ENCODE assay signal across 26 cellular contexts in the genomic region with DNA sequence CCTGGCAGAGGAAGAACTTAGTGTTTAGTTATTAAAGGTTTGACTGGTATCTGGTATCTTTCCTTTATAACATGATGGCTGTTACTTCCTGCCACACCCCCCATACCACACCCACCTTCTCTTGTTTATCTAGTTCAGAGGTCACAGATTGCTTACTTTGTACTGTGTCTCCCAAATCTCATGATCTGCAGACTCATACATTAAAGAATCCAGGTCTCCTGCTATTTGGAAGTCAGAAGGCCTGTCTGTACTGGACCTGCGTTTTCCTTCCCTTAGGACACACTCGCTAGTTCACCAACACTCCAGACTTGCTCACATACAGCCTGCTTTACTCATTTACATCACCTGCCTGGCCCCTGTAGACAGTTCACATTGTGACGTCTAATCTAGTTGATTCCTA. TPM values are rescaled to one million over a fixed set of nuclear protein-coding genes. Genes with fewer than 3 reads are reported as not detected.
A peak's percentile ranks its signal among the peaks of the same experiment; 100 is the strongest.
DNase-seq lines count a peak whose midpoint lies in the region; ATAC-seq and TF ChIP-seq lines count a peak whose summit lies in the region.
"Had no signal": no experiment of that assay in that cellular context is flagged by ENCODE, and none has a peak within 500 bp of the region (broad histone marks: within the 10 kb centered on the region; RNA-seq: fewer than 3 reads in every experiment).

No MANE protein-coding gene starts in this region.

- peak overlapping the region in 1 of 2 donors; percentile 60 for H3K9ac ChIP-seq in colonic mucosa (ENCODE audit: low read depth in 2 of 2, low read length in 2 of 2)

- H3K27ac ChIP-seq in colonic mucosa, result peak overlapping the region; percentile 72
- H3K27ac ChIP-seq in osteoblast (ENCODE audit: low read depth, low read length), result no peak overlapping the region
- no peak overlapping the region for H3K27ac ChIP-seq in effector memory CD4-positive, alpha-beta T cell (ENCODE audit: insufficient read depth, low read length, poor library complexity, severe bottlenecking)
- H3K27ac ChIP-seq: body of pancreas, upper lobe of left lung, WERI-Rb-1 had no signal

- no peaks in the 10 kb centered on the region for H3K36me3 Mint-ChIP-seq in Calu3 (ENCODE audit: insufficient read depth, unreplicated experiment)
- H3K36me3 Mint-ChIP-seq in activated CD8-positive, alpha-beta memory T cell treated with anti-CD3 and anti-CD28 coated beads, Interleukin-2, amount 10 ng/mL, durations not matched to agents 7 days and 5 days, result no peaks in the 10 kb centered on the region
- H3K36me3 Mint-ChIP-seq: activated CD4-positive, alpha-beta memory T cell treated with anti-CD3 and anti-CD28 coated beads for 36 hours; activated naive CD4-positive, alpha-beta T cell treated with anti-CD3 and anti-CD28 coated beads, Interleukin-2, amount 50 U/mL, for 72 hours; CD8-positive, alpha-beta memory T cell had no signal

- ATAC-seq in HG02759 (IDR thresholded peaks at IDR 0.05; ENCODE audit: unreplicated experiment), result no peak
- ATAC-seq in activated CD8-positive, alpha-beta memory T cell treated with anti-CD3 and anti-CD28 coated beads, Interleukin-2, amount 10 ng/mL, durations not matched to agents 7 days and 5 days, result no peak
- ATAC-seq: activated naive CD4-positive, alpha-beta T cell treated with anti-CD3 and anti-CD28 coated beads, Interleukin-2, amount 50 U/mL, for 72 hours; body of pancreas; GM12878; left ventricle myocardium superior; sciatic nerve; T-helper 17 cell had no signal

- H2AFZ ChIP-seq in osteoblast (ENCODE audit: low read length), result peak overlapping the region; percentile 45

- H3K27ac Mint-ChIP-seq in Calu3 (ENCODE audit: unreplicated experiment), result peak overlapping the region; percentile 70
- H3K27ac Mint-ChIP-seq in activated CD8-positive, alpha-beta memory T cell treated with anti-CD3 and anti-CD28 coated beads, Interleukin-2, amount 10 ng/mL, durations not matched to agents 7 days and 5 days, result no peak overlapping the region
- H3K27ac Mint-ChIP-seq: activated CD4-positive, alpha-beta memory T cell treated with anti-CD3 and anti-CD28 coated beads for 36 hours; activated naive CD4-positive, alpha-beta T cell treated with anti-CD3 and anti-CD28 coated beads, Interleukin-2, amount 50 U/mL, for 72 hours; CD8-positive, alpha-beta memory T cell; dendritic cell treated with granulocyte-macrophage colony-stimulating factor and Interleukin-4, amounts not matched to agents 40 ng/mL and 50 ng/mL, for 4 days; stimulated activated naive CD8-positive, alpha-beta T cell treated with anti-CD3 and anti-CD28 coated beads, Interleukin-15, Interleukin-2, amounts not matched to agents 100 ng/mL and 50 ng/mL, for 24 hours; T-helper 17 cell had no signal

- no TSS peak for BruUV-seq in Calu3 (replicated peaks; lab: Mats Ljungman, UMichigan)

- H3K4me3 Mint-ChIP-seq in Calu3 (ENCODE audit: low read depth, unreplicated experiment), result peak overlapping the region; percentile 31
- H3K4me3 Mint-ChIP-seq in activated CD8-positive, alpha-beta memory T cell treated with anti-CD3 and anti-CD28 coated beads, Interleukin-2, amount 10 ng/mL, durations not matched to agents 7 days and 5 days, result no peak overlapping the region
- H3K4me3 Mint-ChIP-seq: activated CD4-positive, alpha-beta memory T cell treated with anti-CD3 and anti-CD28 coated beads for 36 hours; CD8-positive, alpha-beta memory T cell; dendritic cell treated with granulocyte-macrophage colony-stimulating factor and Interleukin-4, amounts not matched to agents 40 ng/mL and 50 ng/mL, for 4 days; stimulated activated naive CD8-positive, alpha-beta T cell treated with anti-CD3 and anti-CD28 coated beads, Interleukin-15, Interleukin-2, amounts not matched to agents 100 ng/mL and 50 ng/mL, for 24 hours; T-helper 17 cell had no signal

- no peaks in the 10 kb centered on the region for H3K79me2 ChIP-seq in osteoblast (ENCODE audit: insufficient read depth, low read length)

- intact Hi-C loops in Calu3 (cut with micrococcal nuclease; ENCODE audit: unreplicated experiment), result no loop called here
- intact Hi-C loops in colonic mucosa (cut with DNase I), result no loop called here

- no peaks in the 10 kb centered on the region for H3K27me3 Mint-ChIP-seq in Calu3 (ENCODE audit: unreplicated experiment)
- H3K27me3 Mint-ChIP-seq in activated CD8-positive, alpha-beta memory T cell treated with anti-CD3 and anti-CD28 coated beads, Interleukin-2, amount 10 ng/mL, durations not matched to agents 7 days and 5 days, result peaks cover 7% of the 10 kb centered on the region
- H3K27me3 Mint-ChIP-seq: activated CD4-positive, alpha-beta memory T cell treated with anti-CD3 and anti-CD28 coated beads for 36 hours; dendritic cell treated with granulocyte-macrophage colony-stimulating factor and Interleukin-4, amounts not matched to agents 40 ng/mL and 50 ng/mL, for 4 days had no signal

- H3K36me3 ChIP-seq in colonic mucosa (no peaks in the 10 kb centered on the region), osteoblast (ENCODE audit: insufficient read depth, low read length) (no peaks in the 10 kb centered on the region)
- no peaks in the 10 kb centered on the region for H3K36me3 ChIP-seq in effector memory CD4-positive, alpha-beta T cell (ENCODE audit: control insufficient read depth, insufficient read depth, low read length)
- H3K36me3 ChIP-seq: upper lobe of left lung, WERI-Rb-1 had no signal

- peaks cover 37% of the 10 kb centered on the region for H3K4me1 Mint-ChIP-seq in Calu3 (ENCODE audit: low read depth, unreplicated experiment)
- no peaks in the 10 kb centered on the region for H3K4me1 Mint-ChIP-seq in activated CD8-positive, alpha-beta memory T cell treated with anti-CD3 and anti-CD28 coated beads, Interleukin-2, amount 10 ng/mL, durations not matched to agents 7 days and 5 days
- H3K4me1 Mint-ChIP-seq: CD8-positive, alpha-beta memory T cell had no signal

- H3K4me1 ChIP-seq in colonic mucosa, result peaks cover 4% of the 10 kb centered on the region
- peaks cover 32% of the 10 kb centered on the region for H3K4me1 ChIP-seq in osteoblast (ENCODE audit: insufficient read depth, low read length)
- no peaks in the 10 kb centered on the region for H3K4me1 ChIP-seq in effector memory CD4-positive, alpha-beta T cell (ENCODE audit: control insufficient read depth, insufficient read depth, low read length, poor library complexity, severe bottlenecking)

- no peak overlapping the region for H3K4me3 ChIP-seq in colonic mucosa
- no peak overlapping the region for H3K4me3 ChIP-seq in osteoblast (ENCODE audit: insufficient read depth, low read length)
- no peak overlapping the region for H3K4me3 ChIP-seq in effector memory CD4-positive, alpha-beta T cell (ENCODE audit: insufficient read depth, low read depth, low read length, poor library complexity, severe bottlenecking)
- H3K4me3 ChIP-seq: body of pancreas, GM12878, upper lobe of left lung had no signal

- TF ChIP-seq CTCF in Calu3 (IDR thresholded peaks at IDR 0.05; ENCODE audit: unreplicated experiment), result no peak
- no peak for TF ChIP-seq CTCF in colonic mucosa (IDR thresholded peaks at IDR 0.05)
- no peak for TF ChIP-seq CTCF in osteoblast (IDR thresholded peaks at IDR 0.05; ENCODE audit: extremely low read depth, low read depth, low read length)

- peak; percentile 50 for DNase-seq in Calu3
- DNase-seq in NCI-H226, result peak; percentile 31
- peak; percentile 87 for DNase-seq in colonic mucosa
- no peak for DNase-seq in osteoblast (ENCODE audit: insufficient read length, low spot score, missing footprints)
- DNase-seq in effector memory CD4-positive, alpha-beta T cell, result no peak
- DNase-seq in NCI-H774 (lab: John Stamatoyannopoulos, UW), result no peak
- DNase-seq in activated CD8-positive, alpha-beta memory T cell treated with anti-CD3 and anti-CD28 coated beads, Interleukin-2, amount 10 ng/mL, durations not matched to agents 7 days and 5 days, result no peak
- DNase-seq: activated CD4-positive, alpha-beta memory T cell treated with anti-CD3 and anti-CD28 coated beads for 36 hours; activated T-cell treated with anti-CD3 and anti-CD28 coated beads, Interleukin-2, amount 50 U/mL, for 48 hours; body of pancreas; CD8-positive, alpha-beta memory T cell; left ventricle myocardium superior; NCI-H187; NCI-H446; nucleus accumbens; SIG-M5; stimulated activated CD4-positive, alpha-beta T cell treated with anti-CD3 and anti-CD28 coated beads, Interleukin-1b, Interleukin-23, amount 100 ng/mL, for 48 hours; T-helper 17 cell; WERI-Rb-1 had no signal

- no peak overlapping the region for H3K4me2 ChIP-seq in osteoblast (ENCODE audit: insufficient read depth, low read length)

- H3K27me3 ChIP-seq in colonic mucosa (no peaks in the 10 kb centered on the region), osteoblast (ENCODE audit: insufficient read depth, low read length) (no peaks in the 10 kb centered on the region)
- no peaks in the 10 kb centered on the region for H3K27me3 ChIP-seq in effector memory CD4-positive, alpha-beta T cell (replicated peaks; ENCODE audit: control insufficient read depth, insufficient read depth, low read length, poor library complexity, severe bottlenecking)
- H3K27me3 ChIP-seq: body of pancreas, upper lobe of left lung had no signal

- CTCF ChIA-PET in Calu3 (lab: Charles Lee), result no interaction called here
- CTCF ChIA-PET in activated CD8-positive, alpha-beta memory T cell treated with anti-CD3 and anti-CD28 coated beads, Interleukin-2, amount 10 ng/mL, durations not matched to agents 7 days and 5 days (lab: Charles Lee), result no interaction called here

- no peaks in the 10 kb centered on the region for H4K20me1 ChIP-seq in osteoblast (ENCODE audit: insufficient read depth, low read length)

- no peaks in the 10 kb centered on the region for H3K9me3 Mint-ChIP-seq in Calu3 (ENCODE audit: low read depth, unreplicated experiment)
- no peaks in the 10 kb centered on the region for H3K9me3 Mint-ChIP-seq in activated CD8-positive, alpha-beta memory T cell treated with anti-CD3 and anti-CD28 coated beads, Interleukin-2, amount 10 ng/mL, durations not matched to agents 7 days and 5 days (ENCODE audit: low read depth)
- H3K9me3 Mint-ChIP-seq: activated CD4-positive, alpha-beta memory T cell treated with anti-CD3 and anti-CD28 coated beads for 36 hours; activated naive CD4-positive, alpha-beta T cell treated with anti-CD3 and anti-CD28 coated beads, Interleukin-2, amount 50 U/mL, for 72 hours; dendritic cell treated with granulocyte-macrophage colony-stimulating factor and Interleukin-4, amounts not matched to agents 40 ng/mL and 50 ng/mL, for 4 days; stimulated activated naive CD8-positive, alpha-beta T cell treated with anti-CD3 and anti-CD28 coated beads, Interleukin-15, Interleukin-2, amounts not matched to agents 100 ng/mL and 50 ng/mL, for 24 hours had no signal

- H3K9me3 ChIP-seq in colonic mucosa (no peaks in the 10 kb centered on the region), osteoblast (ENCODE audit: low read depth, low read length) (no peaks in the 10 kb centered on the region)
- no peaks in the 10 kb centered on the region for H3K9me3 ChIP-seq in effector memory CD4-positive, alpha-beta T cell (ENCODE audit: control insufficient read depth, low read length)
- H3K9me3 ChIP-seq: body of pancreas, upper lobe of left lung had no signal

RNA-seq across cellular contexts. Expression of a gene that starts 39.3 kb away (rescaled TPM):
- total RNA-seq in Calu3 (2022) (19.5 and 28.5 TPM in 2 replicates), colonic mucosa (10 to 100 TPM; 24.8 to 28.6 TPM), osteoblast (14.7 and 16.3 TPM in 2 replicates)
- total RNA-seq in activated CD8-positive, alpha-beta memory T cell treated with anti-CD3 and anti-CD28 coated beads, Interleukin-2, amount 10 ng/mL, durations not matched to agents 7 days and 5 days, result 1 to 10 TPM in 1 of 2 experiments, not detected in 1; 1.1 TPM

Comparison
In these comparisons a context has a peak if more than half of its experiments do, and no peak if none do; other contexts are left out.
1. DNase-seq: peak in Calu3 (single experiment), NCI-H226 (single experiment) and colonic mucosa (single experiment); none in osteoblast (single experiment), effector memory CD4-positive, alpha-beta T cell (0 of 3), NCI-H774 (single experiment) and activated CD8-positive, alpha-beta memory T cell treated with anti-CD3 and anti-CD28 coated beads, Interleukin-2, amount 10 ng/mL, durations not matched to agents 7 days and 5 days (single experiment).